In the genomic region with DNA sequence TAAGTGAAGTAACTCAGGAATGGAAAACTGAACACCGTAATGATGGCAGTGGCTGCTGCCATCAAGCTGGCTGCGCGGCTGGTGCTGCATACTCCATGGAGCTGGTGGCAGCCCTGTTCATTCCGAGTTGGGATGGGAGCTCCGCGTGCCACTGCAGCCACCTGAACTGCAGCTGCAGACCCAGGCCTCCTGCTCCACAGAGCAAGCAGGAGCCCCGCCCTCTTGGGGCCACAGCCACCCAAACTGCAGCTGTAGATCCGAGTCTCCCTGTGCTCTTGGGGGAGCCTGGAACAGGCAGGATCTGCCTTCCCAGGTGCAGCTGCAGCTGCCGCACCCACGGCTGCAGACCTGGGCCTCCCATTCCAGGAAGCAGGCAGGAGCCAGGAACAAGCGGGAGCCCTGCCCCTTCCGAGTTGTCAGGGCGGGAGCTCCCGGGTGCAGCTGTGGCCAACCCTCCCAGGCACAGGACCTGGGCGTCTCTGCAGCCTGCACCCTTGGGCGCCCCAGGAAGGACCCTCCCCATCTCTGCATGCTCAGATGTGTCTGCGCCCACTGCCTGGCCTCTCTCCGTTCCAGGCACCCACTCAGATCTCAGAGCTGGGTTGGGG, we compare ENCODE assay signal across 22 cellular contexts.
"Had no signal": no experiment of that assay in that cellular context is flagged by ENCODE, and none has a peak within 500 bp of the region (broad histone marks: within the 10 kb centered on the region; RNA-seq: fewer than 3 reads in every experiment).

No MANE protein-coding gene starts in this region.

- H3K27ac Mint-ChIP-seq: activated B cell treated with CpG ODN at 0.5 μM for 24 hours; activated naive CD8-positive, alpha-beta T cell treated with anti-CD3 and anti-CD28 coated beads for 36 hours; naive thymus-derived CD4-positive, alpha-beta T cell had no signal

- H3K27me3 ChIP-seq: breast epithelium, heart right ventricle, tibial artery had no signal

- H3K4me1 Mint-ChIP-seq: activated B cell treated with CpG ODN at 0.5 μM for 24 hours had no signal

- DNase-seq: activated B cell treated with CpG ODN at 0.5 μM for 24 hours; activated CD4-positive, alpha-beta T cell treated with anti-CD3 and anti-CD28 coated beads for 4 hours; activated CD4-positive, alpha-beta T cell treated with anti-CD3 and anti-CD28 coated beads, Interleukin-2, amount 50 U/mL, for 48 hours; activated naive CD4-positive, alpha-beta T cell treated with Interleukin-2 at 50 U/mL for 16 hours; activated naive CD8-positive, alpha-beta T cell treated with anti-CD3 and anti-CD28 coated beads for 36 hours; activated T-cell treated with anti-CD3 and anti-CD28 coated beads, Interleukin-2, amount 50 U/mL, for 48 hours; heart right ventricle; kidney; lower lobe of right lung; naive thymus-derived CD4-positive, alpha-beta T cell; stimulated activated CD4-positive, alpha-beta T cell treated with anti-CD3 and anti-CD28 coated beads, Interleukin-4, amount 100 ng/mL, for 4 hours; substantia nigra; T-helper 9 cell; tibial artery had no signal

- H3K4me3 ChIP-seq: breast epithelium, coronary artery, heart right ventricle, lower lobe of right lung, prostate gland, tibial artery had no signal

- H3K4me3 Mint-ChIP-seq: activated B cell treated with CpG ODN at 0.5 μM for 24 hours; activated naive CD8-positive, alpha-beta T cell treated with anti-CD3 and anti-CD28 coated beads for 36 hours; central memory CD8-positive, alpha-beta T cell; naive thymus-derived CD4-positive, alpha-beta T cell; neural crest cell; stimulated activated naive CD8-positive, alpha-beta T cell treated with anti-CD3 and anti-CD28 coated beads, Interleukin-15, Interleukin-2, amounts not matched to agents 100 ng/mL and 50 ng/mL, for 24 hours had no signal

- H3K27me3 Mint-ChIP-seq: activated B cell treated with CpG ODN at 0.5 μM for 24 hours; activated naive CD8-positive, alpha-beta T cell treated with anti-CD3 and anti-CD28 coated beads for 36 hours; central memory CD8-positive, alpha-beta T cell; naive thymus-derived CD4-positive, alpha-beta T cell; stimulated activated naive CD8-positive, alpha-beta T cell treated with anti-CD3 and anti-CD28 coated beads, Interleukin-15, Interleukin-2, amounts not matched to agents 100 ng/mL and 50 ng/mL, for 24 hours had no signal

- H3K27ac ChIP-seq: breast epithelium, coronary artery, epithelial cell of prostate, heart right ventricle, lower lobe of right lung, prostate gland, tibial artery had no signal

- H3K36me3 ChIP-seq: breast epithelium, lower lobe of right lung, prostate gland had no signal

- FAIRE-seq: kidney had no signal

- H3K9me3 ChIP-seq: breast epithelium, heart right ventricle, lower lobe of right lung, prostate gland, tibial artery had no signal

- H3K4me1 ChIP-seq: breast epithelium, lower lobe of right lung, prostate gland had no signal

- H3K9me3 Mint-ChIP-seq: activated B cell treated with CpG ODN at 0.5 μM for 24 hours; activated naive CD8-positive, alpha-beta T cell treated with anti-CD3 and anti-CD28 coated beads for 36 hours; central memory CD8-positive, alpha-beta T cell; neural crest cell; stimulated activated naive CD8-positive, alpha-beta T cell treated with anti-CD3 and anti-CD28 coated beads, Interleukin-15, Interleukin-2, amounts not matched to agents 100 ng/mL and 50 ng/mL, for 24 hours had no signal

- H3K36me3 Mint-ChIP-seq: activated naive CD8-positive, alpha-beta T cell treated with anti-CD3 and anti-CD28 coated beads for 36 hours had no signal

- ATAC-seq: left lobe of liver; lower lobe of right lung; naive thymus-derived CD4-positive, alpha-beta T cell had no signal
